In the genomic region with DNA sequence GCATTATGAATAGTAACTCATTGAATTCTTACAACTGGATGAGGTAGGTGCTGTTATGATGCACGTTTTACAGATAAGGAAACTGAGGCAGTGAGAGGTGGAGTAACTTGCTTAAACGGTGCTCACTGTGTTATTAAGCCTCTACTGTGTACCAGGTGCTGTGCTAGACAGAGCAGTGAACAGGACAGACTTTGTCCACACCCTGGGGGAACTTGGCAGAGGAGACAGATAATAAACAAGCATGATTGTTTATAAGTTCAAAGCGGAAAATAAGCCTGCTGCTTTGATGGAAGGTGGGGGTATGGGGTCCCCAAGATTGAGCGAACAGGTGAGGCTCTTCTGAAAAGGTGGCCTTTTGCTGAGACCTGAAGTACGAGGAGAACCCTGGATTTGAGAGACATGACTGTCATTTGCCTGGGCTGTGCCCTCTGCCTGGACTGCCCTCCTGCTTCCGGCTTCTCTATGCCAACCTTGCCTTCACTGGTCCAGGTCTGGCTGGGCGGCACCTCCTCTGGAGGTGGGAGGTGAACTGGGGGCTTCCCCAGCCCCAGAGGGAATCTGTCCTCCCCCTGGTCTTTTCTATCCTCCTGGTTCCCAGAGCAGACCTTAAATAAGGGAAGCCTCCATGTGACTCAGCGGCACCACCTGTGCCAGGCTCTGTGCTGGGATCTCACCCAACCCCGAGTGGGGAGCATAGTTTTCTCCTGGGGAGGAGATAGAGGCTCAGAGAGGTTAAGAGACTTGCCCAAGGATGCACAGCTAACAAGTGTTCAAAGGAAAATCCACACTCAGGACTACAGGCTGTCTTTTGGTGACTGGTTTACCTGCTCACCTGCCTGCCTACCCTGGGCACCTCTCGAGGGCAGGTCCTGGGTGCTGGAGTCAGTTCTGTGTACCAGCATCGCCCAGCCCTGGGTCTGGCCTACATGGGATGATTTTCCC, we compare ENCODE assay signal across 2 cellular contexts.
TF ChIP-seq lines count a peak whose summit lies in the region.

No MANE protein-coding gene starts in this region.

TF ChIP-seq in A549, 52 proteins besides CTCF, POLR2A, EP300 and RAD21:
- no peak for TF ChIP-seq JUNB (IDR thresholded peaks at IDR 0.05)
- peak; percentile 77 for TF ChIP-seq ZFP36 (IDR thresholded peaks at IDR 0.05; ENCODE audit: borderline replicate concordance, partially characterized antibody)
TF ChIP-seq in A549: peak in this region for 1.

TF ChIP-seq in IMR-90, 13 proteins besides CTCF, POLR2A, EP300 and RAD21:
- TF ChIP-seq ELK1 (IDR thresholded peaks at IDR 0.05; ENCODE audit: borderline replicate concordance, low read depth, low read length): no peak
- no peak for TF ChIP-seq CHD1 (IDR thresholded peaks at IDR 0.05; ENCODE audit: low read depth, low read length)
- TF ChIP-seq USF2 (IDR thresholded peaks at IDR 0.05; ENCODE audit: low read depth, low read length): no peak
- no peak for TF ChIP-seq NFE2L2 (IDR thresholded peaks at IDR 0.05; ENCODE audit: low read depth, low read length)
- TF ChIP-seq FOS (IDR thresholded peaks at IDR 0.05; ENCODE audit: low read depth, low read length): no peak
